ENCODE assay signal across 9 cellular contexts in genomic region chr2:241842620-241843211, GRCh38. TPM values are rescaled to one million over a fixed set of nuclear protein-coding genes. Genes with fewer than 3 reads are reported as not detected.
A peak's percentile ranks its signal among the peaks of the same experiment; 100 is the strongest.
DNase-seq lines count a peak whose midpoint lies in the region; ATAC-seq and TF ChIP-seq lines count a peak whose summit lies in the region.
"Had no signal": no experiment of that assay in that cellular context is flagged by ENCODE, and none has a peak within 500 bp of the region (broad histone marks: within the 10 kb centered on the region; RNA-seq: fewer than 3 reads in every experiment).

No MANE protein-coding gene starts in this region.

- peak overlapping the region in 1 of 2 donors; percentile 49 for H3K4me3 ChIP-seq in gastroesophageal sphincter
- H3K4me3 ChIP-seq in gastrocnemius medialis = no peak overlapping the region
- H3K4me3 ChIP-seq: SJSA1 had no signal

- H3K9me3 ChIP-seq in gastroesophageal sphincter (no peaks in the 10 kb centered on the region), gastrocnemius medialis (no peaks in the 10 kb centered on the region)
- H3K9me3 ChIP-seq: SJSA1 had no signal

- intact Hi-C loops in Right ventricle myocardium inferior (cut with DNase I) = no loop called here
- intact Hi-C loops in Right ventricle myocardium superior (cut with DNase I) = no loop called here
- intact Hi-C loops in gastrocnemius medialis (cut with DNase I; ENCODE audit: low total_unique reads) = no loop called here

- ATAC-seq in Right ventricle myocardium inferior (no peak), Right ventricle myocardium superior (ENCODE audit: poor library complexity) (no peak), gastroesophageal sphincter (peak; percentile 55), gastrocnemius medialis (peak; percentile 30 to 43), GM21526 (IDR thresholded peaks at IDR 0.05; ENCODE audit: low FRiP score, unreplicated experiment) (no peak)

- H3K4me1 ChIP-seq in gastroesophageal sphincter (peaks cover 0 to 31% (median 15%) of the 10 kb centered on the region in 3 donors), gastrocnemius medialis (no peaks in the 10 kb centered on the region)
- H3K4me1 ChIP-seq: SJSA1 had no signal

- H3K27ac ChIP-seq in gastroesophageal sphincter = peak overlapping the region in 3 of 4 donors; percentile 76 to 85 (median 79)
- peak overlapping the region in 2 of 4 donors; percentile 17 to 42 for H3K27ac ChIP-seq in gastrocnemius medialis
- H3K27ac ChIP-seq: SJSA1 had no signal

- DNase-seq in Right ventricle myocardium inferior (ENCODE audit: missing footprints) = peak; percentile 66
- no peak for DNase-seq in Right ventricle myocardium superior
- peak; percentile 43 to 53 for DNase-seq in activated CD4-positive, alpha-beta T cell treated with anti-CD3 and anti-CD28 coated beads for 4 hours
- DNase-seq in gastrocnemius medialis = peak in 1 of 2 donors; percentile 42
- DNase-seq in cortex of kidney (lab: John Stamatoyannopoulos, UW) = no peak
- DNase-seq in A172 (ENCODE audit: low spot score) = no peak

- TF ChIP-seq CTCF in gastroesophageal sphincter (IDR thresholded peaks at IDR 0.05) = no peak
- TF ChIP-seq CTCF in gastrocnemius medialis (IDR thresholded peaks at IDR 0.05 in 4 of 5, conservative IDR thresholded peaks at IDR 0.05 in 1 of 5) = no peak

- WGBS in gastroesophageal sphincter (ENCODE audit: low coverage in 1 of 2), 2 donors = 67 to 68% methylated on average over 11 to 12 of the region's 29 CpGs

- no peak for TF ChIP-seq EP300 in gastroesophageal sphincter (IDR thresholded peaks at IDR 0.05)

- no peaks in the 10 kb centered on the region for H3K36me3 ChIP-seq in gastroesophageal sphincter
- H3K36me3 ChIP-seq in gastrocnemius medialis = no peaks in the 10 kb centered on the region
- H3K36me3 ChIP-seq: SJSA1 had no signal

- H3K27me3 ChIP-seq in gastroesophageal sphincter (no peaks in the 10 kb centered on the region), gastrocnemius medialis (peaks cover 0 to 4% (median 3%) of the 10 kb centered on the region in 3 donors)

- in situ Hi-C loops in gastrocnemius medialis (cut with MboI; ENCODE audit: low sequenced_read_pairs in 4 of 4) = no loop called here

- TF ChIP-seq POLR2A in gastroesophageal sphincter (IDR thresholded peaks at IDR 0.05) = peak in 1 of 2 donors; percentile 23
- TF ChIP-seq POLR2A in gastrocnemius medialis (IDR thresholded peaks at IDR 0.05) = peak in 1 of 2 donors; percentile 13

RNA-seq across cellular contexts. Expression of gene PDCD1, which starts 16.0 kb away (rescaled TPM):
- 1.2 TPM for total RNA-seq in Right ventricle myocardium inferior
- 2.0 TPM for total RNA-seq in Right ventricle myocardium superior
- under 1 TPM in 2 of 4 donors, not detected in 2; 0.19 to 0.54 TPM for total RNA-seq in gastroesophageal sphincter
- total RNA-seq in gastrocnemius medialis = under 1 TPM in 1 of 4 donors, not detected in 3; 0.13 TPM
- total RNA-seq in A172 (2014; rRNA removed; shearing (Covaris generic)) = 0.10 TPM in 1 of 2 replicates, not detected in the other
- total RNA-seq: SJSA1 had no signal

RNA-seq across cellular contexts. Expression of gene RTP5, which starts 26.8 kb away (rescaled TPM):
- total RNA-seq in Right ventricle myocardium inferior (not detected), Right ventricle myocardium superior (not detected), gastroesophageal sphincter (not detected), gastrocnemius medialis (not detected)
- not detected in 2 replicates for total RNA-seq in A172 (2014; rRNA removed; shearing (Covaris generic))
- total RNA-seq: SJSA1 had no signal

RNA-seq across cellular contexts. Expression of gene NEU4, which starts 33.7 kb away (rescaled TPM):
- total RNA-seq in Right ventricle myocardium inferior (0.30 TPM), Right ventricle myocardium superior (not detected), gastroesophageal sphincter (1 to 10 TPM in 1 of 4 donors, under 1 TPM in 1, not detected in 2; 0.47 to 2.0 TPM), gastrocnemius medialis (100 to 1,000 TPM in 1 of 4 donors, 10 to 100 TPM in 1, 1 to 10 TPM in 2; 3.0 to 119 (median 19.4) TPM)
- 0.22 TPM in 1 of 2 replicates, not detected in the other for total RNA-seq in A172 (2014; rRNA removed; shearing (Covaris generic))
- total RNA-seq: SJSA1 had no signal

Comparison
In these comparisons a context has a peak if more than half of its experiments do, and no peak if none do; other contexts are left out.
1. DNase-seq: peak in Right ventricle myocardium inferior (single experiment) and activated CD4-positive, alpha-beta T cell treated with anti-CD3 and anti-CD28 coated beads for 4 hours (2 of 2); none in Right ventricle myocardium superior (single experiment), cortex of kidney (single experiment) and A172 (single experiment).
2. ATAC-seq: peak in gastroesophageal sphincter (single experiment) and gastrocnemius medialis (2 of 2); none in Right ventricle myocardium inferior (single experiment), Right ventricle myocardium superior (single experiment) and GM21526 (single experiment).